In the genomic region with DNA sequence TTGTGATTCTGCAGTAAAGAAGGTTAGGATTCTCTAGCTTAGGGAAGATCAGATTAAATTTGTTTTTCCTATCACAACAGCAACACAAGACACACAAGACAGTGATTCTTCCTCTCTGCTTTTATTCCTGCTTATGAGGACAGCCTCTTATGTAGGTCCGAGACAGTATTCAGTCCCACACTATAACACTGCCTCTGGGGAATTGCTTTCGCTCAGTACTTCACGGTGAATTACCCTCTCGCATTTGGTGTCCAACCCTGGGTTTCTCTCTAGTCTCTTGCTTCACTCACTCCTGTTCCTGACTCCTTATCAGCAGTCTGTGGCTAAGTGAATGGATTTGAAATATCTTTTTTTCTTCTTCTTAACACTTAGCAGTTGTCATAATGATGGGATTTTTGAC, we compare ENCODE assay signal across 1 cellular context.
TF ChIP-seq lines count a peak whose summit lies in the region.

No MANE protein-coding gene starts in this region.

TF ChIP-seq in HepG2, 621 proteins besides CTCF, POLR2A, EP300 and RAD21:
- TF ChIP-seq, protein P1, sequence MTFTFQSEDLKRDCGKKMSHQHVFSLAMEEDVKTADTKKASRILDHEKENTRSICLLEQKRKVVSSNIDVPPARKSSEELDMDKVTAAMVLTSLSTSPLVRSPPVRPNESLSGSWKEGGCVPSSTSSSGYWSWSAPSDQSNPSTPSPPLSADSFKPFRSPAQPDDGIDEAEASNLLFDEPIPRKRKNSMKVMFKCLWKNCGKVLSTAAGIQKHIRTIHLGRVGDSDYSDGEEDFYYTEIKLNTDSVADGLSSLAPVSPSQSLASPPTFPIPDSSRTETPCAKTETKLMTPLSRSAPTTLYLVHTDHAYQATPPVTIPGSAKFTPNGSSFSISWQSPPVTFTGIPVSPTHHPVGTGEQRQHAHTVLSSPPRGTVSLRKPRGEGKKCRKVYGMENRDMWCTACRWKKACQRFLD (CRISPR knock-in tag; IDR thresholded peaks at IDR 0.05; ENCODE audit: borderline replicate concordance): no peak
- no peak for TF ChIP-seq SIX1 (CRISPR knock-in tag; IDR thresholded peaks at IDR 0.05; ENCODE audit: borderline replicate concordance)
- no peak for TF ChIP-seq MATR3 (CRISPR knock-in tag; IDR thresholded peaks at IDR 0.05)
- no peak for TF ChIP-seq DPF2 (CRISPR knock-in tag; IDR thresholded peaks at IDR 0.05; ENCODE audit: borderline replicate concordance, low read depth)
